8 cellular contexts compared by ENCODE assay signal in genomic region chr14:103528512-103529382, GRCh38. TPM values are rescaled to one million over a fixed set of nuclear protein-coding genes. Genes with fewer than 3 reads are reported as not detected.
A peak's percentile ranks its signal among the peaks of the same experiment; 100 is the strongest.
DNase-seq lines count a peak whose midpoint lies in the region; TF ChIP-seq lines count a peak whose summit lies in the region.

TRMT61A (plus strand) TSS chr14:103529196; CDS start chr14:103529979, 783 bp downstream.

- TF ChIP-seq CTCF in mesothelial cell of epicardium (IDR thresholded peaks at IDR 0.05; ENCODE audit: unreplicated experiment) = no peak

- H3K27ac Mint-ChIP-seq in mesothelial cell of epicardium = peak within 1 kb of the TSS; percentile 96

- peak; percentile 84 for DNase-seq in SIG-M5 treated with dmso at 0.1 percent for 504 hours (lab: John Stamatoyannopoulos, UW; ENCODE audit: unreplicated experiment)
- no peak for DNase-seq in SIG-M5 (lab: John Stamatoyannopoulos, UW)
- DNase-seq in HT-29 (ENCODE audit: low spot score) = peak; percentile 80
- peak; percentile 40 for DNase-seq in NOMO-1 treated with dmso at 0.1 percent for 144 hours (lab: John Stamatoyannopoulos, UW; ENCODE audit: unreplicated experiment)
- peak; percentile 76 for DNase-seq in activated CD8-positive, alpha-beta memory T cell treated with anti-CD3 and anti-CD28 coated beads, Interleukin-2, amount 50 U/mL, for 4 hours
- DNase-seq in mesothelial cell of epicardium (ENCODE audit: low spot score in 2 of 2, unreplicated experiment in 2 of 2) = peak; percentile 76 to 78
- DNase-seq in stimulated activated CD8-positive, alpha-beta memory T cell treated with anti-CD3 and anti-CD28 coated beads, Interleukin-15, amount 100 ng/mL, for 4 hours (ENCODE audit: low read depth in 2 of 2) = peak; percentile 45 to 62

- H3K4me1 Mint-ChIP-seq in mesothelial cell of epicardium = peaks cover 41% of the 10 kb centered on the region

- no peaks in the 10 kb centered on the region for H3K36me3 Mint-ChIP-seq in mesothelial cell of epicardium

- peaks cover 23% of the 10 kb centered on the region for H3K27me3 Mint-ChIP-seq in mesothelial cell of epicardium (ENCODE audit: low read depth)

- H3K9me3 Mint-ChIP-seq in mesothelial cell of epicardium = no peaks in the 10 kb centered on the region

- in situ Hi-C loops in endometrial microvascular endothelial cells (cut with HindIII; ENCODE audit: inconsistent ontology term, low pct_unique_long_range_greater_than_20kb, low sequenced_read_pairs) = no loop called here

- peak within 1 kb of the TSS; percentile 93 for H3K4me3 Mint-ChIP-seq in mesothelial cell of epicardium

RNA-seq across cellular contexts. Expression of gene TRMT61A, which starts in this region (rescaled TPM):
- total RNA-seq in HT-29 (2014; rRNA removed; shearing (Covaris generic)) = 49.8 and 50.8 TPM in 2 replicates
- total RNA-seq in endometrial microvascular endothelial cells (ENCODE audit: inconsistent ontology term) (10.3 TPM), mesothelial cell of epicardium (8.7 to 9.5 TPM (median 9.5 TPM) in 3 replicates)
